Comparison of ENCODE assay signal across 8 cellular contexts in genomic region chr1:162790985-162791357, GRCh38. TPM values are rescaled to one million over a fixed set of nuclear protein-coding genes. Genes with fewer than 3 reads are reported as not detected.
DNase-seq lines count a peak whose midpoint lies in the region; ATAC-seq and TF ChIP-seq lines count a peak whose summit lies in the region.
"Not testable (repeated sequence)": the region's sequence is repeated elsewhere in the genome, so short reads cannot be mapped to it uniquely, and the experiment has no call there.

No MANE protein-coding gene starts in this region.

- POLR2A ChIA-PET in CD8-positive, alpha-beta T cell (lab: Charles Lee): not testable (repeated sequence)

- H3K27ac Mint-ChIP-seq in CD8-positive, alpha-beta T cell: peak overlapping the region; percentile 97
- H3K27ac Mint-ChIP-seq in T-helper 1 cell treated with Interleukin-12 subunit alpha and Interleukin-12 subunit beta and Interleukin-4 antibody, amounts not matched to agents 30 μg/mL and 1 μg/mL, for 36 hours: peak overlapping the region; percentile 95
- H3K27ac Mint-ChIP-seq in naive B cell: peak overlapping the region; percentile 92 to 99 (median 98)
- H3K27ac Mint-ChIP-seq in stimulated activated naive CD8-positive, alpha-beta T cell treated with anti-CD3 and anti-CD28 coated beads, Interleukin-15, amount 100 ng/mL, for 72 hours: peak overlapping the region; percentile 94 to 95

- H3K4me1 Mint-ChIP-seq in CD8-positive, alpha-beta T cell (ENCODE audit: low read depth): peaks cover 17% of the 10 kb centered on the region
- H3K4me1 Mint-ChIP-seq in T-helper 1 cell treated with Interleukin-12 subunit alpha and Interleukin-12 subunit beta and Interleukin-4 antibody, amounts not matched to agents 30 μg/mL and 1 μg/mL, for 36 hours (ENCODE audit: low read depth); naive B cell; stimulated activated naive CD8-positive, alpha-beta T cell treated with anti-CD3 and anti-CD28 coated beads, Interleukin-15, amount 100 ng/mL, for 72 hours: not testable (repeated sequence)

- H2AFZ ChIP-seq in mammary epithelial cell (ENCODE audit: low read depth, low read length): peak overlapping the region; percentile 59

- H3K27me3 Mint-ChIP-seq in CD8-positive, alpha-beta T cell (ENCODE audit: low read depth); T-helper 1 cell treated with Interleukin-12 subunit alpha and Interleukin-12 subunit beta and Interleukin-4 antibody, amounts not matched to agents 30 μg/mL and 1 μg/mL, for 36 hours (ENCODE audit: low read depth); naive B cell; stimulated activated naive CD8-positive, alpha-beta T cell treated with anti-CD3 and anti-CD28 coated beads, Interleukin-15, amount 100 ng/mL, for 72 hours: not testable (repeated sequence)

- in situ Hi-C loops in mammary epithelial cell (cut with MboI; ENCODE audit: low sequenced_read_pairs in 2 of 2): not testable (repeated sequence)

- H3K36me3 ChIP-seq in CD8-positive, alpha-beta T cell (ENCODE audit: insufficient read depth, low read length); mammary epithelial cell (ENCODE audit: insufficient read depth, low read length): not testable (repeated sequence)
- peaks cover 0 to 20% (median 0%) of the 10 kb centered on the region in 9 donors for H3K36me3 ChIP-seq in heart right ventricle

- H3K27me3 ChIP-seq in CD8-positive, alpha-beta T cell (ENCODE audit: insufficient read depth, low read length); mammary epithelial cell (ENCODE audit: insufficient read depth, low read length); heart right ventricle: not testable (repeated sequence)

- TSS peak; percentile 77 for BruUV-seq in mammary epithelial cell (replicated peaks; lab: Mats Ljungman, UMichigan)

- H3K27ac ChIP-seq in CD8-positive, alpha-beta T cell (ENCODE audit: low read depth, low read length): peak overlapping the region; percentile 86
- H3K27ac ChIP-seq in mammary epithelial cell (ENCODE audit: insufficient read depth, low read depth, low read length) (peak overlapping the region; percentile 60), heart right ventricle (peak overlapping the region in 9 of 10 donors; percentile 39 to 91 (median 75))

- H3K36me3 Mint-ChIP-seq in CD8-positive, alpha-beta T cell: peaks cover 29% of the 10 kb centered on the region
- H3K36me3 Mint-ChIP-seq in T-helper 1 cell treated with Interleukin-12 subunit alpha and Interleukin-12 subunit beta and Interleukin-4 antibody, amounts not matched to agents 30 μg/mL and 1 μg/mL, for 36 hours (ENCODE audit: low read depth); naive B cell: not testable (repeated sequence)

- CTCF ChIA-PET in CD8-positive, alpha-beta T cell (lab: Charles Lee); mammary epithelial cell (lab: Charles Lee; ENCODE audit: low non-redundant PET): not testable (repeated sequence)

- H3K4me1 ChIP-seq in CD8-positive, alpha-beta T cell (ENCODE audit: insufficient read depth, low read length); mammary epithelial cell (ENCODE audit: insufficient read depth, low read length); heart right ventricle: not testable (repeated sequence)

- not testable (repeated sequence) for H3K9me3 Mint-ChIP-seq in CD8-positive, alpha-beta T cell; T-helper 1 cell treated with Interleukin-12 subunit alpha and Interleukin-12 subunit beta and Interleukin-4 antibody, amounts not matched to agents 30 μg/mL and 1 μg/mL, for 36 hours; naive B cell; stimulated activated naive CD8-positive, alpha-beta T cell treated with anti-CD3 and anti-CD28 coated beads, Interleukin-15, amount 100 ng/mL, for 72 hours

- peak overlapping the region; percentile 90 for H3K4me3 Mint-ChIP-seq in CD8-positive, alpha-beta T cell
- peak overlapping the region; percentile 86 for H3K4me3 Mint-ChIP-seq in T-helper 1 cell treated with Interleukin-12 subunit alpha and Interleukin-12 subunit beta and Interleukin-4 antibody, amounts not matched to agents 30 μg/mL and 1 μg/mL, for 36 hours
- peak overlapping the region; percentile 83 to 99 (median 96) for H3K4me3 Mint-ChIP-seq in naive B cell
- H3K4me3 Mint-ChIP-seq in stimulated activated naive CD8-positive, alpha-beta T cell treated with anti-CD3 and anti-CD28 coated beads, Interleukin-15, amount 100 ng/mL, for 72 hours: peak overlapping the region; percentile 89 to 90

- intact Hi-C loops in CD8-positive, alpha-beta T cell (cut with DNase I, micrococcal nuclease): loop anchor here in 1 of 2 experiments (5.0 kb wide), 2 partner anchors 294 to 531 kb away; partner anchors contain the start of genes NUF2 and UHMK1
- intact Hi-C loops in mammary epithelial cell (cut with micrococcal nuclease): not testable (repeated sequence)
- intact Hi-C loops in heart right ventricle (cut with DNase I): loop anchor here in 1 of 10 donors (10.0 kb wide), 1 partner anchor 296 kb away; the partner anchor contains the start of gene UHMK1

- not testable (repeated sequence) for H3K9me3 ChIP-seq in CD8-positive, alpha-beta T cell (ENCODE audit: low read length); mammary epithelial cell (replicated peaks; ENCODE audit: insufficient read depth, low read length); heart right ventricle

- peaks cover 31% of the 10 kb centered on the region for H3K79me2 ChIP-seq in mammary epithelial cell (ENCODE audit: insufficient read depth, low read length)

- H3K4me2 ChIP-seq in mammary epithelial cell (ENCODE audit: insufficient read depth, low read depth, low read length): peak overlapping the region; percentile 47

- dilution Hi-C loops in mammary epithelial cell (cut with HindIII; ENCODE audit: low sequenced_read_pairs): not testable (repeated sequence)

- 4% methylated on average over 4 of the region's 8 CpGs for WGBS in mammary epithelial cell (ENCODE audit: low coverage, missing lambda C conversion rate)
- WGBS in heart right ventricle, 2 donors: 0% methylated on average over 7 of the region's 8 CpGs

- H3K9ac ChIP-seq in mammary epithelial cell (ENCODE audit: insufficient read depth, low read length): not testable (repeated sequence)

- H4K20me1 ChIP-seq in mammary epithelial cell (ENCODE audit: insufficient read depth, low read length): not testable (repeated sequence)

- TF ChIP-seq CTCF in CD8-positive, alpha-beta T cell (IDR thresholded peaks at IDR 0.05); mammary epithelial cell (conservative IDR thresholded peaks at IDR 0.05 in 1 of 2, IDR thresholded peaks at IDR 0.05 in 1 of 2; ENCODE audit: extremely low read depth in 1 of 2, insufficient read depth in 1 of 2, low read depth in 1 of 2, low read length in 2 of 2); heart right ventricle (IDR thresholded peaks at IDR 0.05): not testable (repeated sequence)

- not testable (repeated sequence) for DNase-seq in CD8-positive, alpha-beta T cell; heart right ventricle; naive B cell; stimulated activated naive CD8-positive, alpha-beta T cell treated with anti-CD3 and anti-CD28 coated beads, Interleukin-15, amount 100 ng/mL, for 72 hours
- DNase-seq in NCI-H2171 (lab: John Stamatoyannopoulos, UW): peak; percentile 58
- DNase-seq in mammary epithelial cell: peak; percentile 60

- peak overlapping the region; percentile 62 for H3K4me3 ChIP-seq in CD8-positive, alpha-beta T cell (ENCODE audit: low read depth, low read length)
- H3K4me3 ChIP-seq in mammary epithelial cell (replicated peaks in 1 of 3; ENCODE audit: insufficient read depth in 1 of 3, low read depth in 2 of 3, low read length in 3 of 3): peak overlapping the region; percentile 17 to 55 (median 42)
- H3K4me3 ChIP-seq in heart right ventricle: peak overlapping the region; percentile 25 to 62 (median 53)

- peak; percentile 34 for ATAC-seq in CD8-positive, alpha-beta T cell
- ATAC-seq in HG03108 (IDR thresholded peaks at IDR 0.05; ENCODE audit: unreplicated experiment): peak; percentile 15
- peak in 6 of 8 donors; percentile 1 to 26 (median 4) for ATAC-seq in heart right ventricle
- ATAC-seq in naive B cell (ENCODE audit: low read depth in 2 of 2): not testable (repeated sequence)
- peak; percentile 1 for ATAC-seq in stimulated activated naive CD8-positive, alpha-beta T cell treated with anti-CD3 and anti-CD28 coated beads, Interleukin-15, amount 100 ng/mL, for 72 hours

RNA-seq across cellular contexts. Expression of gene HSD17B7, which starts 0.5 kb away (rescaled TPM):
- total RNA-seq in CD8-positive, alpha-beta T cell: 10 to 100 TPM; 16.4 to 21.6 TPM
- total RNA-seq in mammary epithelial cell: 10 to 100 TPM; 17.7 to 29.0 TPM
- polyA plus RNA-seq in mammary epithelial cell: 43.5 TPM
- 78.1 TPM for polyA minus RNA-seq in mammary epithelial cell
- 1 to 10 TPM; 1.7 to 7.2 (median 3.2) TPM for total RNA-seq in heart right ventricle
- 10 to 100 TPM in 1 of 2 donors, 1 to 10 TPM in 1; 4.5 to 11.2 TPM for polyA plus RNA-seq in heart right ventricle
- 10 to 100 TPM in 5 of 6 donors, 1 to 10 TPM in 1; 7.7 to 30.5 (median 20.8) TPM for polyA plus RNA-seq in naive B cell (ENCODE audit: low read depth in 6 of 6)
